Comparison of ENCODE assay signal across 8 cellular contexts in genomic region chr2:96116424-96116878, GRCh38. TPM values are rescaled to one million over a fixed set of nuclear protein-coding genes. Genes with fewer than 3 reads are reported as not detected.
A peak's percentile ranks its signal among the peaks of the same experiment; 100 is the strongest.
DNase-seq lines count a peak whose midpoint lies in the region; ATAC-seq and TF ChIP-seq lines count a peak whose summit lies in the region.

Gene ADRA2B (minus strand): TSS chr2:96116571. CDS start chr2:96116149, 422 bp downstream.

- H3K27ac ChIP-seq in RWPE2 (ENCODE audit: poor library complexity, severe bottlenecking): no peak within 1 kb of the TSS
- H3K27ac ChIP-seq in iPS-18a (ENCODE audit: low read length): no peak within 1 kb of the TSS

- no peaks in the 10 kb centered on the region for H3K9me3 ChIP-seq in RWPE2 (ENCODE audit: severe bottlenecking)
- no peaks in the 10 kb centered on the region for H3K9me3 ChIP-seq in iPS-18a (ENCODE audit: control insufficient read depth, low read depth, low read length)

- H3K9me3 Mint-ChIP-seq in activated naive CD8-positive, alpha-beta T cell (ENCODE audit: low read depth): no peaks in the 10 kb centered on the region

- H3K27me3 ChIP-seq in RWPE2 (ENCODE audit: insufficient read depth, poor library complexity, severe bottlenecking): no peaks in the 10 kb centered on the region
- peaks cover 26% of the 10 kb centered on the region for H3K27me3 ChIP-seq in iPS-18a (ENCODE audit: control insufficient read depth, insufficient read depth, low read length)

- H3K4me3 Mint-ChIP-seq in activated naive CD8-positive, alpha-beta T cell: peak within 1 kb of the TSS; percentile 79

- H3K4me1 ChIP-seq in RWPE2 (ENCODE audit: insufficient read depth, poor library complexity, severe bottlenecking) (no peaks in the 10 kb centered on the region), iPS-18a (ENCODE audit: control insufficient read depth, low read depth, low read length) (peaks cover 9% of the 10 kb centered on the region)

- H3K9ac ChIP-seq in iPS-18a (ENCODE audit: low read length): no peak within 1 kb of the TSS

- ATAC-seq in HG03066 (IDR thresholded peaks at IDR 0.05; ENCODE audit: low read depth, unreplicated experiment) (peak; percentile 32), RWPE2 (ENCODE audit: low read depth) (peak; percentile 68)

- DNase-seq in NCI-H2081 (lab: John Stamatoyannopoulos, UW): peak; percentile 42 to 54
- no peak for DNase-seq in NCI-H2081 treated with DMSO at 0.1 percent for 48 hours (lab: John Stamatoyannopoulos, UW)
- no peak for DNase-seq in RWPE2 (ENCODE audit: low spot score)
- peak; percentile 88 for DNase-seq in stimulated activated CD4-positive, alpha-beta T cell treated with anti-CD3 and anti-CD28 coated beads, Interleukin-15, amount 100 ng/mL, for 24 hours
- no peak for DNase-seq in G401 (ENCODE audit: low spot score)

- H3K36me3 Mint-ChIP-seq in activated naive CD8-positive, alpha-beta T cell: no peaks in the 10 kb centered on the region

- peaks cover 19% of the 10 kb centered on the region for H3K4me1 Mint-ChIP-seq in activated naive CD8-positive, alpha-beta T cell (ENCODE audit: low read depth)

- no peak for TF ChIP-seq CTCF in RWPE2 (IDR thresholded peaks at IDR 0.05; ENCODE audit: poor library complexity, severe bottlenecking)

- H3K27me3 Mint-ChIP-seq in activated naive CD8-positive, alpha-beta T cell: peaks cover 11% of the 10 kb centered on the region

- in situ Hi-C loops in G401 (cut with HindIII; ENCODE audit: low sequenced_read_pairs): no loop called here

- H3K4me3 ChIP-seq in RWPE2 (ENCODE audit: severe bottlenecking) (peak within 1 kb of the TSS; percentile 46), iPS-18a (ENCODE audit: low read length) (peak within 1 kb of the TSS; percentile 53)

- H3K27ac Mint-ChIP-seq in activated naive CD8-positive, alpha-beta T cell: peak within 1 kb of the TSS; percentile 46

- H3K36me3 ChIP-seq in RWPE2 (ENCODE audit: low read depth) (no peaks in the 10 kb centered on the region), iPS-18a (ENCODE audit: control insufficient read depth, low read depth, low read length) (no peaks in the 10 kb centered on the region)

RNA-seq across cellular contexts. Expression of gene ADRA2B, which starts in this region (rescaled TPM):
- total RNA-seq in G401 (2014; rRNA removed; shearing (Covaris generic)): 0.37 TPM in 1 of 2 replicates, not detected in the other

Comparison
In these comparisons a context has a peak if more than half of its experiments do, and no peak if none do; other contexts are left out.
1. DNase-seq: peak in NCI-H2081 (2 of 2) and stimulated activated CD4-positive, alpha-beta T cell treated with anti-CD3 and anti-CD28 coated beads, Interleukin-15, amount 100 ng/mL, for 24 hours (single experiment); none in NCI-H2081 treated with DMSO at 0.1 percent for 48 hours (single experiment), RWPE2 (single experiment) and G401 (single experiment).